In the genomic region with DNA sequence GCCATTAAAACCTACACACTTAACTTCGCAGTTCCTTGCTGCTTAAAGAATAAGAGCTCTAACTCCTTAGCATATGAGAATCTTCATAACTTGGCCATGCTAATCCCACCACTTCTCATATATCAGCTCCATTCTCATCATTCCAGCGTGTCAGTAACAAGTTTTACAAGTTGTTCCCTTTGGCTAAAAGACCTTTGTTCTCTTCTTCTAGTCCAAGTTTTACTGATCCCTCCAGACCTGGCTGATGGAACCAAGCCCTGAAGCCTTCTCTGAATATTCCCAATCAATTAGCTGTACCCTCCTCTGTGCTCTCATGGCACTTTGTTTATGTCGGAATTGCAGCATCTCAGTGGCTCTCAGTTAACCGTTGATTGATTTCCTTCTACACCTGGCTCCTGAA, we compare ENCODE assay signal across 13 cellular contexts.
"Had no signal": no experiment of that assay in that cellular context is flagged by ENCODE, and none has a peak within 500 bp of the region (broad histone marks: within the 10 kb centered on the region; RNA-seq: fewer than 3 reads in every experiment).

No MANE protein-coding gene starts in this region.

- ATAC-seq: effector memory CD8-positive, alpha-beta T cell; left colon; mucosa of descending colon; natural killer cell had no signal

- H3K4me1 Mint-ChIP-seq: immature natural killer cell had no signal

- H3K27ac Mint-ChIP-seq: activated naive CD4-positive, alpha-beta T cell treated with anti-CD3 and anti-CD28 coated beads, Interleukin-2, amount 10 ng/mL, durations not matched to agents 7 days and 5 days; effector memory CD8-positive, alpha-beta T cell; immature natural killer cell; natural killer cell; stimulated activated naive CD8-positive, alpha-beta T cell treated with anti-CD3 and anti-CD28 coated beads, Interleukin-15, Interleukin-2, amounts not matched to agents 100 ng/mL and 50 ng/mL, for 24 hours had no signal

- DNase-seq: activated CD4-positive, alpha-beta T cell treated with anti-CD3 and anti-CD28 coated beads, Interleukin-2, amount 50 U/mL, for 1 hour; activated naive CD4-positive, alpha-beta T cell treated with anti-CD3 and anti-CD28 coated beads, Interleukin-2, amount 10 ng/mL, durations not matched to agents 7 days and 5 days; activated T-cell treated with anti-CD3 and anti-CD28 coated beads for 4 hours; effector memory CD8-positive, alpha-beta T cell; immature natural killer cell; left colon; mucosa of descending colon; natural killer cell; sigmoid colon; stimulated activated CD4-positive, alpha-beta T cell treated with anti-CD3 and anti-CD28 coated beads, Interleukin-4, amount 100 ng/mL, for 1 hour; stimulated activated CD8-positive, alpha-beta memory T cell treated with anti-CD3 and anti-CD28 coated beads, Interleukin-4, amount 100 ng/mL, for 48 hours had no signal

- H3K36me3 Mint-ChIP-seq: natural killer cell had no signal

- H3K9me3 Mint-ChIP-seq: natural killer cell had no signal

- H3K27me3 ChIP-seq: sigmoid colon had no signal

- H3K36me3 ChIP-seq: sigmoid colon had no signal

- H3K4me3 ChIP-seq: mucosa of descending colon, sigmoid colon had no signal

- H3K27ac ChIP-seq: sigmoid colon had no signal

- H3K27me3 Mint-ChIP-seq: stimulated activated naive CD8-positive, alpha-beta T cell treated with anti-CD3 and anti-CD28 coated beads, Interleukin-15, Interleukin-2, amounts not matched to agents 100 ng/mL and 50 ng/mL, for 24 hours had no signal

- H3K4me3 Mint-ChIP-seq: activated naive CD4-positive, alpha-beta T cell treated with anti-CD3 and anti-CD28 coated beads, Interleukin-2, amount 10 ng/mL, durations not matched to agents 7 days and 5 days; brain; effector memory CD8-positive, alpha-beta T cell; immature natural killer cell; natural killer cell; stimulated activated naive CD8-positive, alpha-beta T cell treated with anti-CD3 and anti-CD28 coated beads, Interleukin-15, Interleukin-2, amounts not matched to agents 100 ng/mL and 50 ng/mL, for 24 hours had no signal
